32 cellular contexts compared by ENCODE assay signal in the genomic region with DNA sequence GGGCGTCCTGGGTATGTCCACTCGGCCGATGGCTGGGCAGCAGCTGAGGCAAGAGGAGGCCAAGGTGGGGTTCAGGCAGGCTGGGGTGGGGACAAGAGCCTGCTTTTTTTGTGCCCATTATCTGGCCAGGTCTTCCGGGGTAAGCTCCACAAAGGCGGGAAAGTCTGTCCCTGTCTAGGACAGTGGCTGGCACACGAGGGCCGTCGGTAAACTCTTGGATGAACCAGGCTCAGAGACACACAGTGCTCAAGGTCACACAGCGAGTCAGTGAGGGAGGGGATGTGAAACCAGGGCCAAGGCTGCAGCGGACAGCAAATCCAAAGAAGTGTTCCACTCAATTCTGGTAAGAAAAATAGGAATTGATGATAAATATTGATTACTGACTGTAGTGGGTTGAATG. TPM values are rescaled to one million over a fixed set of nuclear protein-coding genes. Genes with fewer than 3 reads are reported as not detected.
"Had no signal": no experiment of that assay in that cellular context is flagged by ENCODE, and none has a peak within 500 bp of the region (broad histone marks: within the 10 kb centered on the region; RNA-seq: fewer than 3 reads in every experiment).

No MANE protein-coding gene starts in this region.

- ATAC-seq: stimulated activated effector memory CD8-positive, alpha-beta T cell treated with anti-CD3 and anti-CD28 coated beads, Interleukin-12 subunit alpha, Interleukin-12 subunit beta, amount 100 ng/mL, for 72 hours; stimulated activated memory B cell treated with anti-CD40 and anti-IgM and Interleukin-4, amounts not matched to agents 10 μg/mL and 1 μg/mL and 100 μg/mL, for 72 hours; stimulated activated naive B cell treated with anti-CD40 and anti-IgM and Interleukin-4, amounts not matched to agents 10 μg/mL and 1 μg/mL and 100 μg/mL, for 72 hours; stimulated activated naive CD8-positive, alpha-beta T cell treated with anti-CD3 and anti-CD28 coated beads, Interleukin-15, amount 100 ng/mL, for 72 hours; stimulated activated naive CD8-positive, alpha-beta T cell treated with anti-CD3 and anti-CD28 coated beads, Interleukin-15, Interleukin-2, amounts not matched to agents 100 U/mL and 50 U/mL, for 24 hours; upper lobe of right lung had no signal

- H3K36me3 ChIP-seq: stomach, suprapubic skin, thoracic aorta, thyroid gland, tibial artery, tibial nerve, transverse colon, upper lobe of left lung, upper lobe of right lung, uterus, vagina had no signal

- H3K9me3 ChIP-seq: stomach, suprapubic skin, testis, thoracic aorta, thyroid gland, tibial artery, tibial nerve, transverse colon, upper lobe of left lung, upper lobe of right lung, uterus, vagina had no signal

- DNase-seq: stimulated activated CD4-positive, alpha-beta T cell treated with anti-CD3 and anti-CD28 coated beads, Interleukin-2, amount 100 ng/mL, for 48 hours; stimulated activated CD4-positive, alpha-beta T cell treated with anti-CD3 and anti-CD28 coated beads, Interleukin-4, amount 100 ng/mL, for 1 hour; stimulated activated CD4-positive, alpha-beta T cell treated with anti-CD3 and anti-CD28 coated beads, Interleukin-4, amount 100 ng/mL, for 24 hours; stimulated activated CD4-positive, alpha-beta T cell treated with anti-CD3 and anti-CD28 coated beads, Interleukin-4, amount 100 ng/mL, for 4 hours; stimulated activated CD8-positive, alpha-beta memory T cell treated with anti-CD3 and anti-CD28 coated beads, Interleukin-4, amount 100 ng/mL, for 48 hours; stimulated activated naive B cell treated with anti-CD40 and anti-IgM and Interleukin-4, amounts not matched to agents 10 μg/mL and 1 μg/mL and 100 μg/mL, for 72 hours; stimulated activated naive CD4-positive, alpha-beta T cell; stimulated activated naive CD4-positive, alpha-beta T cell treated with Interleukin-2 at 50 U/mL for 16 hours; stimulated activated naive CD8-positive, alpha-beta T cell treated with anti-CD3 and anti-CD28 coated beads, Interleukin-15, amount 100 ng/mL, for 72 hours; stimulated activated naive CD8-positive, alpha-beta T cell treated with anti-CD3 and anti-CD28 coated beads, Interleukin-15, Interleukin-2, amounts not matched to agents 100 U/mL and 50 U/mL, for 24 hours; stomach; substantia nigra; testis; thyroid gland; tibial artery; transverse colon; trophoblast cell; upper lobe of left lung; upper lobe of right lung; uterus had no signal

- H3K27me3 ChIP-seq: testis, thyroid gland, transverse colon, upper lobe of left lung, upper lobe of right lung, uterus, vagina had no signal

- H3K4me1 ChIP-seq: stomach, suprapubic skin, testis, thyroid gland, tibial artery, tibial nerve, transverse colon, upper lobe of left lung, upper lobe of right lung, uterus, vagina had no signal

- FAIRE-seq: urothelium cell line had no signal

- H3K4me3 ChIP-seq: stomach, suprapubic skin, testis, thoracic aorta, thyroid gland, tibial artery, tibial nerve, transverse colon, upper lobe of left lung, upper lobe of right lung, uterus, vagina had no signal

- H3K27ac ChIP-seq: stomach, suprapubic skin, testis, thoracic aorta, thyroid gland, tibial artery, tibial nerve, transverse colon, upper lobe of left lung, upper lobe of right lung, uterus, vagina had no signal

RNA-seq across cellular contexts. Expression of a gene that starts 2.9 kb away (rescaled TPM):
- total RNA-seq: stomach, subcutaneous adipose tissue, suprapubic skin, temporal lobe, thoracic aorta, thyroid gland, tibial nerve, transverse colon, upper lobe of left lung, upper lobe of right lung, ureter, urinary bladder, uterus, vagina had no signal
- polyA plus RNA-seq: stomach, thymus, urinary bladder had no signal
